ENCODE assay signal across 14 cellular contexts in genomic region chrX:50971390-50971789, GRCh38.
DNase-seq lines count a peak whose midpoint lies in the region; ATAC-seq lines count a peak whose summit lies in the region.
"Had no signal": no experiment of that assay in that cellular context is flagged by ENCODE, and none has a peak within 500 bp of the region (broad histone marks: within the 10 kb centered on the region; RNA-seq: fewer than 3 reads in every experiment).

No MANE protein-coding gene starts in this region.

- peak overlapping the region; percentile 16 for H3K9ac ChIP-seq in mesenchymal stem cell (ENCODE audit: low read length)

- H4K91ac ChIP-seq in mesenchymal stem cell (ENCODE audit: low read length): no peak overlapping the region

- no peak overlapping the region for H3K4me3 ChIP-seq in mesenchymal stem cell (ENCODE audit: insufficient read depth in 1 of 2, low read depth in 1 of 2, low read length in 2 of 2)
- H3K4me3 ChIP-seq: thyroid gland had no signal

- H3K23ac ChIP-seq in mesenchymal stem cell (ENCODE audit: low read length in 2 of 2): no peak overlapping the region

- no peak overlapping the region for H3K4me2 ChIP-seq in mesenchymal stem cell (ENCODE audit: low read length, poor library complexity, severe bottlenecking)

- no peak overlapping the region for H4K8ac ChIP-seq in mesenchymal stem cell (ENCODE audit: low read length)

- no peak overlapping the region for H3K4ac ChIP-seq in mesenchymal stem cell (ENCODE audit: low read depth in 1 of 2, low read length in 2 of 2)

- H2AFZ ChIP-seq in mesenchymal stem cell (ENCODE audit: low read depth, low read length): no peak overlapping the region

- WGBS in mesenchymal stem cell: 100% methylated on average over 1 of the region's 2 CpGs

- DNase-seq in amniotic epithelial cell (ENCODE audit: low read depth) (peak; percentile 27), mesenchymal stem cell (no peak), epidermal melanocyte (ENCODE audit: insufficient read length, low spot score) (no peak), midbrain (lab: John Stamatoyannopoulos, UW) (no peak)
- DNase-seq: activated effector memory CD4-positive, alpha-beta T cell treated with anti-CD3 and anti-CD28 coated beads, Interleukin-2, amount 50 U/mL, for 16 hours; CD8-positive, alpha-beta T cell; cerebellar nuclear complex; KG1; NCI-H2107; retina; thyroid gland had no signal

- H3K27me3 ChIP-seq in mesenchymal stem cell (ENCODE audit: control insufficient read depth in 1 of 2, insufficient read depth in 1 of 2, low read length in 2 of 2): peaks cover 0 to 7% of the 10 kb centered on the region in 2 experiments
- H3K27me3 ChIP-seq: thyroid gland had no signal

- no peak overlapping the region for H3K14ac ChIP-seq in mesenchymal stem cell (ENCODE audit: low read length in 2 of 2)

- ATAC-seq in GM18861 (IDR thresholded peaks at IDR 0.05; ENCODE audit: unreplicated experiment) (peak; percentile 97), HG02973 (IDR thresholded peaks at IDR 0.05; ENCODE audit: unreplicated experiment) (peak; percentile 88), GM19023 (IDR thresholded peaks at IDR 0.05; ENCODE audit: unreplicated experiment) (no peak)
- ATAC-seq: CD8-positive, alpha-beta T cell had no signal

- no peaks in the 10 kb centered on the region for H3K36me3 ChIP-seq in mesenchymal stem cell (ENCODE audit: control insufficient read depth in 1 of 2, insufficient read depth in 2 of 2, low read depth in 1 of 2, low read length in 2 of 2)
- H3K36me3 ChIP-seq: thyroid gland had no signal

- no peaks in the 10 kb centered on the region for H3K9me3 ChIP-seq in mesenchymal stem cell (ENCODE audit: control insufficient read depth, low read length)
- H3K9me3 ChIP-seq: thyroid gland had no signal

- no peaks in the 10 kb centered on the region for H3K79me1 ChIP-seq in mesenchymal stem cell (replicated peaks; ENCODE audit: low read length, poor library complexity, severe bottlenecking)

- H2BK15ac ChIP-seq in mesenchymal stem cell (ENCODE audit: low read depth, poor library complexity, severe bottlenecking): no peak overlapping the region

- no peaks in the 10 kb centered on the region for H3K4me1 ChIP-seq in mesenchymal stem cell (ENCODE audit: control insufficient read depth, insufficient read depth, low read depth, low read length)
- H3K4me1 ChIP-seq: thyroid gland had no signal

- H3K27ac ChIP-seq in mesenchymal stem cell (ENCODE audit: low read length, poor library complexity, severe bottlenecking): peak overlapping the region; percentile 84
- H3K27ac ChIP-seq: thyroid gland had no signal

- no peak overlapping the region for H2BK5ac ChIP-seq in mesenchymal stem cell (ENCODE audit: low read depth, low read length, poor library complexity, severe bottlenecking)

- no peak overlapping the region for H2AK5ac ChIP-seq in mesenchymal stem cell (ENCODE audit: low read length, severe bottlenecking)

- no peak overlapping the region for H2BK120ac ChIP-seq in mesenchymal stem cell (ENCODE audit: low read depth, low read length)

- no peak overlapping the region for H3K18ac ChIP-seq in mesenchymal stem cell (ENCODE audit: low read depth in 1 of 2, low read length in 2 of 2)

- H2BK12ac ChIP-seq in mesenchymal stem cell (ENCODE audit: low read length in 2 of 2): no peak overlapping the region
